ENCODE assay signal across 11 cellular contexts in the genomic region with DNA sequence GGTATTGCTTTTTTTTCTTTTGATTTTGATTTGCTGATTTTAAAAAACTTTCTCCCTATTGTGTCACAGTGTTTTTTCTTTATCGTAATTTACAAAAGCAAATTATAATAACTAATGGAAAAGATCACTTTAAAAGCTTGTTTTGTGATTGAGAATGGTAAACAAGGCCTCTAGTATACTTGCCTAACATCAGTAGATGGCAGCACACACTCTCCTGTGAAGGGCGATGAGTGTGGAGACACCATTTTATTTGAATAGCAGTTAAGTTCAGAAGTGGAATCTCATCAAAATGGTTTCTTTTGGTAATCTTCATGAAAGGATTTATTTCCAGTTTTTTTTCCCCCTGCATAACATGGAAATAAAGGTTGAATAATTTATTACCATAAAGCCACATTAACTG.
A peak's percentile ranks its signal among the peaks of the same experiment; 100 is the strongest.
DNase-seq lines count a peak whose midpoint lies in the region; ATAC-seq and TF ChIP-seq lines count a peak whose summit lies in the region.
"Had no signal": no experiment of that assay in that cellular context is flagged by ENCODE, and none has a peak within 500 bp of the region (broad histone marks: within the 10 kb centered on the region; RNA-seq: fewer than 3 reads in every experiment).

No MANE protein-coding gene starts in this region.

- TF ChIP-seq CTCF in activated CD8-positive, alpha-beta T cell treated with anti-CD3 and anti-CD28 coated beads for 36 hours (IDR thresholded peaks at IDR 0.05): no peak
- TF ChIP-seq CTCF in endodermal cell (conservative IDR thresholded peaks at IDR 0.05): peak; percentile 87

- no peak overlapping the region for H3K9ac ChIP-seq in endodermal cell (ENCODE audit: extremely low read depth, low read length, poor library complexity, severe bottlenecking)

- H3K36me3 Mint-ChIP-seq in activated CD8-positive, alpha-beta T cell treated with anti-CD3 and anti-CD28 coated beads for 36 hours (ENCODE audit: low read depth): no peaks in the 10 kb centered on the region
- H3K36me3 Mint-ChIP-seq in activated CD8-positive, alpha-beta T cell treated with anti-CD3 and anti-CD28 coated beads, Interleukin-2, amount 10 ng/mL, durations not matched to agents 7 days and 5 days (ENCODE audit: low read depth): no peaks in the 10 kb centered on the region
- no peaks in the 10 kb centered on the region for H3K36me3 Mint-ChIP-seq in endodermal cell (ENCODE audit: low read depth)

- no peaks in the 10 kb centered on the region for H3K9me3 Mint-ChIP-seq in activated CD8-positive, alpha-beta T cell treated with anti-CD3 and anti-CD28 coated beads for 36 hours
- no peaks in the 10 kb centered on the region for H3K9me3 Mint-ChIP-seq in activated CD8-positive, alpha-beta T cell treated with anti-CD3 and anti-CD28 coated beads, Interleukin-2, amount 10 ng/mL, durations not matched to agents 7 days and 5 days (ENCODE audit: insufficient read depth)
- no peaks in the 10 kb centered on the region for H3K9me3 Mint-ChIP-seq in endodermal cell
- H3K9me3 Mint-ChIP-seq: activated T-cell treated with anti-CD3 and anti-CD28 coated beads, Interleukin-2, amount 50 U/mL, for 72 hours had no signal

- H3K27me3 ChIP-seq in endodermal cell (ENCODE audit: control insufficient read depth, insufficient read depth, low read length, poor library complexity, severe bottlenecking): peaks cover 6% of the 10 kb centered on the region

- peak; percentile 1 for DNase-seq in activated CD8-positive, alpha-beta T cell treated with anti-CD3 and anti-CD28 coated beads for 36 hours
- no peak for DNase-seq in activated CD8-positive, alpha-beta T cell treated with anti-CD3 and anti-CD28 coated beads, Interleukin-2, amount 10 ng/mL, durations not matched to agents 7 days and 5 days
- peak; percentile 25 for DNase-seq in NCI-H524 treated with DMSO at 0.1 percent for 48 hours (lab: John Stamatoyannopoulos, UW)
- DNase-seq in endodermal cell: peak; percentile 72
- DNase-seq in stromal cell of bone marrow (ENCODE audit: low read depth): peak; percentile 1
- no peak for DNase-seq in activated effector memory CD4-positive, alpha-beta T cell treated with Interleukin-2 at 50 U/mL for 16 hours
- DNase-seq: activated T-cell treated with anti-CD3 and anti-CD28 coated beads, Interleukin-2, amount 50 U/mL, for 72 hours; Caco-2; left cardiac atrium had no signal

- ATAC-seq in activated CD8-positive, alpha-beta T cell treated with anti-CD3 and anti-CD28 coated beads for 36 hours: no peak
- no peak for ATAC-seq in activated CD8-positive, alpha-beta T cell treated with anti-CD3 and anti-CD28 coated beads, Interleukin-2, amount 10 ng/mL, durations not matched to agents 7 days and 5 days
- ATAC-seq in HG02642 (IDR thresholded peaks at IDR 0.05; ENCODE audit: poor library complexity, unreplicated experiment) (no peak), GM21528 (IDR thresholded peaks at IDR 0.05; ENCODE audit: low FRiP score, unreplicated experiment) (no peak)
- ATAC-seq: activated T-cell treated with anti-CD3 and anti-CD28 coated beads, Interleukin-2, amount 50 U/mL, for 72 hours; left cardiac atrium had no signal

- H3K4me1 ChIP-seq in endodermal cell (ENCODE audit: control insufficient read depth, insufficient read depth, low read length): no peaks in the 10 kb centered on the region
- H3K4me1 ChIP-seq: Caco-2 had no signal

- H3K4me3 Mint-ChIP-seq in activated CD8-positive, alpha-beta T cell treated with anti-CD3 and anti-CD28 coated beads for 36 hours: no peak overlapping the region
- H3K4me3 Mint-ChIP-seq in activated CD8-positive, alpha-beta T cell treated with anti-CD3 and anti-CD28 coated beads, Interleukin-2, amount 10 ng/mL, durations not matched to agents 7 days and 5 days: no peak overlapping the region
- H3K4me3 Mint-ChIP-seq in endodermal cell: no peak overlapping the region
- H3K4me3 Mint-ChIP-seq: activated T-cell treated with anti-CD3 and anti-CD28 coated beads, Interleukin-2, amount 50 U/mL, for 72 hours had no signal

- POLR2A ChIA-PET in activated CD8-positive, alpha-beta T cell treated with anti-CD3 and anti-CD28 coated beads for 36 hours (lab: Charles Lee): no interaction called here
- POLR2A ChIA-PET in activated CD8-positive, alpha-beta T cell treated with anti-CD3 and anti-CD28 coated beads, Interleukin-2, amount 10 ng/mL, durations not matched to agents 7 days and 5 days (lab: Charles Lee): no interaction called here

- peaks cover 2% of the 10 kb centered on the region for H3K27me3 Mint-ChIP-seq in activated CD8-positive, alpha-beta T cell treated with anti-CD3 and anti-CD28 coated beads for 36 hours
- H3K27me3 Mint-ChIP-seq in activated CD8-positive, alpha-beta T cell treated with anti-CD3 and anti-CD28 coated beads, Interleukin-2, amount 10 ng/mL, durations not matched to agents 7 days and 5 days (ENCODE audit: low read depth): no peaks in the 10 kb centered on the region
- H3K27me3 Mint-ChIP-seq in endodermal cell (ENCODE audit: insufficient read depth): no peaks in the 10 kb centered on the region

- intact Hi-C loops in activated CD8-positive, alpha-beta T cell treated with anti-CD3 and anti-CD28 coated beads for 36 hours (cut with micrococcal nuclease): no loop called here

- H3K4me3 ChIP-seq in endodermal cell (ENCODE audit: low read length): no peak overlapping the region

- CTCF ChIA-PET in activated CD8-positive, alpha-beta T cell treated with anti-CD3 and anti-CD28 coated beads for 36 hours (lab: Charles Lee): interaction anchor here (1.5 kb wide), 1 partner anchor 32 kb away, joined by 4 read pairs; no protein-coding TSS in a partner anchor
- CTCF ChIA-PET in activated CD8-positive, alpha-beta T cell treated with anti-CD3 and anti-CD28 coated beads, Interleukin-2, amount 10 ng/mL, durations not matched to agents 7 days and 5 days (lab: Charles Lee): no interaction called here

- no peak overlapping the region for H3K27ac ChIP-seq in endodermal cell (ENCODE audit: low read depth, low read length)

- H3K4me1 Mint-ChIP-seq in activated CD8-positive, alpha-beta T cell treated with anti-CD3 and anti-CD28 coated beads for 36 hours (ENCODE audit: low read depth): no peaks in the 10 kb centered on the region
- no peaks in the 10 kb centered on the region for H3K4me1 Mint-ChIP-seq in activated CD8-positive, alpha-beta T cell treated with anti-CD3 and anti-CD28 coated beads, Interleukin-2, amount 10 ng/mL, durations not matched to agents 7 days and 5 days (ENCODE audit: low read depth)
- no peaks in the 10 kb centered on the region for H3K4me1 Mint-ChIP-seq in endodermal cell

- 80 to 100% methylated on average over 1 of the region's 2 CpGs for WGBS in endodermal cell (ENCODE audit: insufficient coverage in 1 of 2, insufficient read length in 1 of 2), 2 experiments

- H3K27ac Mint-ChIP-seq in activated CD8-positive, alpha-beta T cell treated with anti-CD3 and anti-CD28 coated beads for 36 hours: no peak overlapping the region
- no peak overlapping the region for H3K27ac Mint-ChIP-seq in activated CD8-positive, alpha-beta T cell treated with anti-CD3 and anti-CD28 coated beads, Interleukin-2, amount 10 ng/mL, durations not matched to agents 7 days and 5 days
- no peak overlapping the region for H3K27ac Mint-ChIP-seq in endodermal cell
- H3K27ac Mint-ChIP-seq: activated T-cell treated with anti-CD3 and anti-CD28 coated beads, Interleukin-2, amount 50 U/mL, for 72 hours had no signal

- no peaks in the 10 kb centered on the region for H3K9me3 ChIP-seq in endodermal cell (ENCODE audit: control insufficient read depth, low read length)
- H3K9me3 ChIP-seq: Caco-2 had no signal

- no peaks in the 10 kb centered on the region for H3K36me3 ChIP-seq in endodermal cell (ENCODE audit: control insufficient read depth, insufficient read depth, low read length)

Comparison
In these comparisons a context has a peak if more than half of its experiments do, and no peak if none do; other contexts are left out.
1. DNase-seq: peak in activated CD8-positive, alpha-beta T cell treated with anti-CD3 and anti-CD28 coated beads for 36 hours (single experiment), NCI-H524 treated with DMSO at 0.1 percent for 48 hours (single experiment), endodermal cell (single experiment) and stromal cell of bone marrow (single experiment); none in activated CD8-positive, alpha-beta T cell treated with anti-CD3 and anti-CD28 coated beads, Interleukin-2, amount 10 ng/mL, durations not matched to agents 7 days and 5 days (single experiment) and activated effector memory CD4-positive, alpha-beta T cell treated with Interleukin-2 at 50 U/mL for 16 hours (single experiment).